Comparison of ENCODE assay signal across 8 cellular contexts in genomic region chr17:49687878-49688491, GRCh38. TPM values are rescaled to one million over a fixed set of nuclear protein-coding genes. Genes with fewer than 3 reads are reported as not detected.
DNase-seq lines count a peak whose midpoint lies in the region; ATAC-seq and TF ChIP-seq lines count a peak whose summit lies in the region.

No MANE protein-coding gene starts in this region.

- H3K4me3 ChIP-seq in heart right ventricle (peak overlapping the region in 1 of 10 donors; percentile 29), MG63 (no peak overlapping the region)

- 61 to 73% methylated on average over 10 of the region's 10 CpGs for WGBS in heart right ventricle, 2 donors

- intact Hi-C loops in heart right ventricle (cut with DNase I): no loop called here
- intact Hi-C loops in cardiac septum (cut with DNase I): no loop called here

- H3K9me3 Mint-ChIP-seq in activated naive CD8-positive, alpha-beta T cell treated with anti-CD3 and anti-CD28 coated beads, Interleukin-2, amount 10 ng/mL, durations not matched to agents 7 days and 5 days: no peaks in the 10 kb centered on the region
- H3K9me3 Mint-ChIP-seq in memory B cell: no peaks in the 10 kb centered on the region

- TF ChIP-seq CTCF in heart right ventricle (IDR thresholded peaks at IDR 0.05): no peak

- no peaks in the 10 kb centered on the region for H3K9me3 ChIP-seq in heart right ventricle
- H3K9me3 ChIP-seq in MG63: no peaks in the 10 kb centered on the region

- H3K27me3 Mint-ChIP-seq in activated naive CD8-positive, alpha-beta T cell treated with anti-CD3 and anti-CD28 coated beads, Interleukin-2, amount 10 ng/mL, durations not matched to agents 7 days and 5 days: no peaks in the 10 kb centered on the region
- peaks cover 6% of the 10 kb centered on the region for H3K27me3 Mint-ChIP-seq in memory B cell

- H3K27me3 ChIP-seq in heart right ventricle (no peaks in the 10 kb centered on the region), MG63 (no peaks in the 10 kb centered on the region)

- peak overlapping the region; percentile 84 for H3K4me3 Mint-ChIP-seq in activated naive CD8-positive, alpha-beta T cell treated with anti-CD3 and anti-CD28 coated beads, Interleukin-2, amount 10 ng/mL, durations not matched to agents 7 days and 5 days
- H3K4me3 Mint-ChIP-seq in memory B cell: no peak overlapping the region

- peak overlapping the region; percentile 29 to 88 (median 66) for H3K27ac ChIP-seq in heart right ventricle

- ATAC-seq in heart right ventricle (peak in 5 of 8 donors; percentile 14 to 59 (median 53)), memory B cell (ENCODE audit: low read depth) (peak; percentile 59)
- ATAC-seq in activated naive CD8-positive, alpha-beta T cell treated with anti-CD3 and anti-CD28 coated beads, Interleukin-2, amount 10 ng/mL, durations not matched to agents 7 days and 5 days (ENCODE audit: low read depth): peak; percentile 86

- peaks cover 9% of the 10 kb centered on the region for H3K36me3 Mint-ChIP-seq in activated naive CD8-positive, alpha-beta T cell treated with anti-CD3 and anti-CD28 coated beads, Interleukin-2, amount 10 ng/mL, durations not matched to agents 7 days and 5 days
- H3K36me3 Mint-ChIP-seq in memory B cell: peaks cover 2% of the 10 kb centered on the region

- DNase-seq in heart right ventricle: peak in 1 of 2 donors; percentile 29
- DNase-seq in cardiac septum (ENCODE audit: low spot score): no peak
- DNase-seq in activated naive CD8-positive, alpha-beta T cell treated with anti-CD3 and anti-CD28 coated beads, Interleukin-2, amount 10 ng/mL, durations not matched to agents 7 days and 5 days: peak; percentile 36
- no peak for DNase-seq in memory B cell (ENCODE audit: low spot score in 2 of 2)
- no peak for DNase-seq in MG63
- DNase-seq in NCI-H1048 (lab: John Stamatoyannopoulos, UW): no peak
- DNase-seq in NCI-H226: no peak
- DNase-seq in COLO829 (ENCODE audit: low spot score): no peak

- H3K36me3 ChIP-seq in heart right ventricle (no peaks in the 10 kb centered on the region), MG63 (no peaks in the 10 kb centered on the region)

- POLR2A ChIA-PET in activated naive CD8-positive, alpha-beta T cell treated with anti-CD3 and anti-CD28 coated beads, Interleukin-2, amount 10 ng/mL, durations not matched to agents 7 days and 5 days (lab: Charles Lee): interaction anchor here (0.6 to 2.2 kb wide), 5 partner anchors 8 to 180 kb away, joined by 3 to 19 read pairs (median 4); partner anchors contain the start of gene SPOP

- H3K4me1 Mint-ChIP-seq in activated naive CD8-positive, alpha-beta T cell treated with anti-CD3 and anti-CD28 coated beads, Interleukin-2, amount 10 ng/mL, durations not matched to agents 7 days and 5 days: peaks cover 28% of the 10 kb centered on the region
- peaks cover 10% of the 10 kb centered on the region for H3K4me1 Mint-ChIP-seq in memory B cell

- peaks cover 0 to 55% (median 40%) of the 10 kb centered on the region in 9 donors for H3K4me1 ChIP-seq in heart right ventricle

- H3K27ac Mint-ChIP-seq in activated naive CD8-positive, alpha-beta T cell treated with anti-CD3 and anti-CD28 coated beads, Interleukin-2, amount 10 ng/mL, durations not matched to agents 7 days and 5 days: peak overlapping the region; percentile 99
- peak overlapping the region; percentile 17 for H3K27ac Mint-ChIP-seq in memory B cell

RNA-seq across cellular contexts. Expression of gene SPOP, which starts 10.1 kb away (rescaled TPM):
- total RNA-seq in heart right ventricle (10 to 100 TPM; 39.8 to 79.9 (median 67.7) TPM), cardiac septum (68.3 TPM)
- 10 to 100 TPM; 42.4 to 44.5 TPM for polyA plus RNA-seq in heart right ventricle
- total RNA-seq in activated naive CD8-positive, alpha-beta T cell treated with anti-CD3 and anti-CD28 coated beads, Interleukin-2, amount 10 ng/mL, durations not matched to agents 7 days and 5 days: 10 to 100 TPM; 49.6 to 60.6 TPM
- 84.1 and 126 TPM in 2 replicates for total RNA-seq in MG63 (2014; rRNA removed; shearing (Covaris generic); ENCODE audit: low replicate concordance)

RNA-seq across cellular contexts. Expression of gene SLC35B1, which starts 19.8 kb away (rescaled TPM):
- 10 to 100 TPM; 60.5 to 92.4 (median 69.1) TPM for total RNA-seq in heart right ventricle
- 100 to 1,000 TPM in 1 of 2 donors, 10 to 100 TPM in 1; 68.8 to 146 TPM for polyA plus RNA-seq in heart right ventricle
- total RNA-seq in cardiac septum: 73.8 TPM
- total RNA-seq in activated naive CD8-positive, alpha-beta T cell treated with anti-CD3 and anti-CD28 coated beads, Interleukin-2, amount 10 ng/mL, durations not matched to agents 7 days and 5 days: 10 to 100 TPM; 45.9 to 48.5 TPM
- total RNA-seq in MG63 (2014; rRNA removed; shearing (Covaris generic); ENCODE audit: low replicate concordance): 76.6 and 87.1 TPM in 2 replicates
